Comparison of ENCODE assay signal across 26 cellular contexts in the genomic region with DNA sequence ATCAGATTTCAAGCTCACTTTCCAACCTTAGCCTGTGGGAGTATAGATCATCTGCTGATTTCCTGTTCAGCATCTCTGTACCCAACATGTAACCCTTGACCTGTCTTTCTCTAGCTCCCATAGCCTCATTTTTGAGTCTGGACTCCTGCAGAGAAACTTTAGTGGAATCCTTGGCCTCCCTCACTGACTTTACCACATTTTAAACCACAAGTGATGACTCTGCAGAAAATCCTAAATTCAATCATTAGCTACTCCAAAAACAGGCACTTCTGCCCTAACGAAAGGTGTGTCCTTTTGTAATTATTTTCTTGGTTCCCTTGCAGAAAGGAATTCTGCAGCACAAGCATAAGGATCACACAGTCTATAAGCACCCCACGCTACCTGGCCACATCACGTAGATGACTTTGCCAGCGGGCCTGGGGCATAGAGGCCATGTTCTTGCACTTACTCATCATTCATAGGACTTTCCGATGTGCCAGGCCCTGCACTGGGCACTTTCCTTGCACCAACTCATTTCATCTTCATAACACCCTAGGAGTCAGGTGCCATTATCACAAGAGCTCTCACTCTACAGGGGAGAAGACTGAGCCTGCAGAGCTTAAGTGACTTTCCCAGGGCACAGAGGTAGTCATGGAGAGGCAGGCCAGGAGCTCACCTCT. TPM values are rescaled to one million over a fixed set of nuclear protein-coding genes. Genes with fewer than 3 reads are reported as not detected.
DNase-seq lines count a peak whose midpoint lies in the region; ATAC-seq and TF ChIP-seq lines count a peak whose summit lies in the region.
"Had no signal": no experiment of that assay in that cellular context is flagged by ENCODE, and none has a peak within 500 bp of the region (broad histone marks: within the 10 kb centered on the region; RNA-seq: fewer than 3 reads in every experiment).

No MANE protein-coding gene starts in this region.

- 89% methylated on average over 5 of the region's 5 CpGs for WGBS in prostate gland

- intact Hi-C loops in prostate gland (cut with DNase I): no loop called here

- H2AFZ ChIP-seq in DND-41 (ENCODE audit: low read depth, low read length) (no peak overlapping the region), neural progenitor cell (replicated peaks) (peak overlapping the region; percentile 8)

- H3K79me2 ChIP-seq in DND-41 (ENCODE audit: insufficient read depth, low read length) (no peaks in the 10 kb centered on the region), neural progenitor cell (ENCODE audit: low read depth) (no peaks in the 10 kb centered on the region)

- no peak overlapping the region for H3K4me3 Mint-ChIP-seq in neural progenitor cell
- H3K4me3 Mint-ChIP-seq: B cell; H9; T-helper 1 cell treated with Interleukin-12 subunit alpha and Interleukin-12 subunit beta and Interleukin-4 antibody, amounts not matched to agents 30 μg/mL and 1 μg/mL, for 36 hours had no signal

- no peaks in the 10 kb centered on the region for H3K9me3 ChIP-seq in DND-41 (ENCODE audit: insufficient read depth, low read length, severe bottlenecking)
- H3K9me3 ChIP-seq in neural progenitor cell (ENCODE audit: low read depth): no peaks in the 10 kb centered on the region
- no peaks in the 10 kb centered on the region for H3K9me3 ChIP-seq in prostate gland
- H3K9me3 ChIP-seq: testis had no signal

- H3K27ac Mint-ChIP-seq in neural progenitor cell: no peak overlapping the region
- H3K27ac Mint-ChIP-seq: B cell; H9; T-helper 1 cell treated with Interleukin-12 subunit alpha and Interleukin-12 subunit beta and Interleukin-4 antibody, amounts not matched to agents 30 μg/mL and 1 μg/mL, for 36 hours had no signal

- H3K9me3 Mint-ChIP-seq in neural progenitor cell: no peaks in the 10 kb centered on the region
- H3K9me3 Mint-ChIP-seq: H9; T-helper 1 cell treated with Interleukin-12 subunit alpha and Interleukin-12 subunit beta and Interleukin-4 antibody, amounts not matched to agents 30 μg/mL and 1 μg/mL, for 36 hours had no signal

- no peaks in the 10 kb centered on the region for H3K27me3 Mint-ChIP-seq in neural progenitor cell (ENCODE audit: insufficient read depth, low read depth)

- peaks cover 12% of the 10 kb centered on the region for H3K4me1 Mint-ChIP-seq in neural progenitor cell
- H3K4me1 Mint-ChIP-seq: B cell had no signal

- H3F3A ChIP-seq in neural progenitor cell (ENCODE audit: low read depth): peaks cover 2% of the 10 kb centered on the region

- TF ChIP-seq CTCF in DND-41 (IDR thresholded peaks at IDR 0.05; ENCODE audit: borderline replicate concordance, extremely low read depth, low read length, poor library complexity, severe bottlenecking) (no peak), choroid plexus epithelial cell (conservative IDR thresholded peaks at IDR 0.05; ENCODE audit: low read depth, low read length) (no peak), neural progenitor cell (IDR thresholded peaks at IDR 0.05) (no peak), prostate gland (IDR thresholded peaks at IDR 0.05) (no peak)

- no peak overlapping the region for H3K4me2 ChIP-seq in DND-41 (ENCODE audit: insufficient read depth, low read length)
- H3K4me2 ChIP-seq in neural progenitor cell: no peak overlapping the region

- peaks cover 20% of the 10 kb centered on the region for H3K27me3 ChIP-seq in DND-41 (ENCODE audit: insufficient read depth, low read length, poor library complexity)
- H3K27me3 ChIP-seq in neural progenitor cell: no peaks in the 10 kb centered on the region
- no peaks in the 10 kb centered on the region for H3K27me3 ChIP-seq in prostate gland (replicated peaks; ENCODE audit: insufficient read depth)
- H3K27me3 ChIP-seq: testis had no signal

- TF ChIP-seq POLR2A in prostate gland (IDR thresholded peaks at IDR 0.05): no peak

- ATAC-seq in DND-41 (ENCODE audit: insufficient read depth, low read depth): 0 out of 3 replicates have a peak, but pooled peaks have one; percentile 12
- no peak for ATAC-seq in GM18873 (IDR thresholded peaks at IDR 0.05; ENCODE audit: low FRiP score, unreplicated experiment)

- no peak overlapping the region for H3K9ac ChIP-seq in DND-41 (ENCODE audit: low read depth, low read length)
- no peak overlapping the region for H3K9ac ChIP-seq in neural progenitor cell

- H3K4me1 ChIP-seq in DND-41 (ENCODE audit: insufficient read depth, low read length) (no peaks in the 10 kb centered on the region), neural progenitor cell (peaks cover 11% of the 10 kb centered on the region), prostate gland (replicated peaks) (no peaks in the 10 kb centered on the region)

- H3K4me3 ChIP-seq in DND-41 (ENCODE audit: low read depth in 1 of 2, low read length in 2 of 2) (no peak overlapping the region), choroid plexus epithelial cell (ENCODE audit: low read depth, low read length) (no peak overlapping the region), neural progenitor cell (no peak overlapping the region), prostate gland (no peak overlapping the region)
- H3K4me3 ChIP-seq: testis had no signal

- H3K27ac ChIP-seq in DND-41 (ENCODE audit: low read length) (no peak overlapping the region), neural progenitor cell (no peak overlapping the region), prostate gland (no peak overlapping the region)
- H3K27ac ChIP-seq: testis had no signal

- no peaks in the 10 kb centered on the region for H3K36me3 ChIP-seq in DND-41 (ENCODE audit: insufficient read depth, low read length)
- no peaks in the 10 kb centered on the region for H3K36me3 ChIP-seq in neural progenitor cell
- no peaks in the 10 kb centered on the region for H3K36me3 ChIP-seq in prostate gland

- H3K36me3 Mint-ChIP-seq in neural progenitor cell: peaks cover 2% of the 10 kb centered on the region

- no peak for DNase-seq in DND-41
- DNase-seq in OCI-M1 (lab: John Stamatoyannopoulos, UW): peak; percentile 83
- peak; percentile 70 for DNase-seq in choroid plexus epithelial cell (ENCODE audit: low read depth)
- no peak for DNase-seq in neural progenitor cell (ENCODE audit: low spot score)
- DNase-seq in SHP77 (lab: John Stamatoyannopoulos, UW): no peak
- no peak for DNase-seq in NCI-H2196 (lab: John Stamatoyannopoulos, UW; ENCODE audit: unreplicated experiment)
- DNase-seq in prostate gland (ENCODE audit: low spot score): no peak
- DNase-seq: activated CD4-positive, alpha-beta T cell treated with anti-CD3 and anti-CD28 coated beads for 1 hour; activated effector memory CD4-positive, alpha-beta T cell treated with anti-CD3 and anti-CD28 coated beads, Interleukin-2, amount 50 U/mL, for 16 hours; aorta; cortex of kidney; H9; Kasumi-1; NCI-H1436; NCI-H2227 treated with DMSO at 0.1 percent for 48 hours; stimulated activated CD4-positive, alpha-beta T cell treated with anti-CD3 and anti-CD28 coated beads, Interleukin-4, amount 100 ng/mL, for 4 hours; stimulated activated CD8-positive, alpha-beta memory T cell treated with anti-CD3 and anti-CD28 coated beads, Interleukin-4, amount 100 ng/mL, for 48 hours had no signal

- H4K20me1 ChIP-seq in DND-41 (ENCODE audit: insufficient read depth, low read length) (no peaks in the 10 kb centered on the region), neural progenitor cell (ENCODE audit: low read depth) (no peaks in the 10 kb centered on the region)

RNA-seq across cellular contexts. Expression of a gene that starts 57.2 kb away (rescaled TPM):
- total RNA-seq in neural progenitor cell (ENCODE audit: low replicate concordance) (not detected in 2 replicates), prostate gland (under 1 TPM in 1 of 2 donors, not detected in 1; 0.17 TPM)
- total RNA-seq: aorta, B cell, frontal cortex, H9, liver, omental fat pad, Right ventricle myocardium inferior, skeletal muscle tissue, testis had no signal

Comparison
In these comparisons a context has a peak if more than half of its experiments do, and no peak if none do; other contexts are left out.
1. DNase-seq: peak in OCI-M1 (single experiment) and choroid plexus epithelial cell (single experiment); none in DND-41 (single experiment), neural progenitor cell (single experiment), SHP77 (0 of 2), NCI-H2196 (single experiment) and prostate gland (single experiment).